In genomic region chr20:45792513-45793118, GRCh38 we compare ENCODE assay signal across 8 cellular contexts. TPM values are rescaled to one million over a fixed set of nuclear protein-coding genes. Genes with fewer than 3 reads are reported as not detected.
DNase-seq lines count a peak whose midpoint lies in the region; ATAC-seq, FAIRE-seq and TF ChIP-seq lines count a peak whose summit lies in the region.

No MANE protein-coding gene starts in this region.

- peaks cover 2% of the 10 kb centered on the region for H3K36me3 ChIP-seq in neural progenitor cell

- peak overlapping the region; percentile 82 for H3K9ac ChIP-seq in neural progenitor cell

- peak overlapping the region; percentile 97 for H3K27ac Mint-ChIP-seq in endothelial cell (ENCODE audit: unreplicated experiment)
- peak overlapping the region; percentile 37 for H3K27ac Mint-ChIP-seq in neural progenitor cell

- TF ChIP-seq CTCF in endothelial cell (IDR thresholded peaks at IDR 0.05; ENCODE audit: unreplicated experiment), result no peak
- no peak for TF ChIP-seq CTCF in neural progenitor cell (IDR thresholded peaks at IDR 0.05)
- TF ChIP-seq CTCF in D721Med (IDR thresholded peaks at IDR 0.05; ENCODE audit: insufficient read depth, missing control alignments), result no peak

- peaks cover 7% of the 10 kb centered on the region for H3K4me1 ChIP-seq in neural progenitor cell

- FAIRE-seq in D721Med (lab: Jason Lieb, UNC), result no peak

- H3K9me3 ChIP-seq in neural progenitor cell (ENCODE audit: low read depth), result no peaks in the 10 kb centered on the region

- DNase-seq in RKO (ENCODE audit: low spot score) (peak; percentile 53), endothelial cell (ENCODE audit: low spot score) (no peak), neural progenitor cell (ENCODE audit: low spot score) (no peak), NCI-H82 treated with DMSO at 0.1 percent for 48 hours (lab: John Stamatoyannopoulos, UW; ENCODE audit: unreplicated experiment) (no peak), NCI-H1105 (lab: John Stamatoyannopoulos, UW) (no peak), D721Med (ENCODE audit: insufficient read length, low spot score) (no peak), occipital lobe (lab: John Stamatoyannopoulos, UW) (no peak)

- H3F3A ChIP-seq in neural progenitor cell (ENCODE audit: low read depth), result no peaks in the 10 kb centered on the region

- H3K27me3 ChIP-seq in neural progenitor cell, result no peaks in the 10 kb centered on the region

- peak; percentile 9 for ATAC-seq in GM21526 (IDR thresholded peaks at IDR 0.05; ENCODE audit: low FRiP score, unreplicated experiment)

- H3K4me3 ChIP-seq in neural progenitor cell, result peak overlapping the region; percentile 87

- peak overlapping the region; percentile 89 for H3K4me2 ChIP-seq in neural progenitor cell

- H3K4me3 Mint-ChIP-seq in endothelial cell (ENCODE audit: unreplicated experiment), result peak overlapping the region; percentile 95
- peak overlapping the region; percentile 98 for H3K4me3 Mint-ChIP-seq in neural progenitor cell

- H3K79me2 ChIP-seq in neural progenitor cell (ENCODE audit: low read depth), result peaks cover 14% of the 10 kb centered on the region

- H3K27me3 Mint-ChIP-seq in endothelial cell (ENCODE audit: unreplicated experiment) (peaks cover 14% of the 10 kb centered on the region), neural progenitor cell (ENCODE audit: insufficient read depth, low read depth) (peaks cover 2% of the 10 kb centered on the region)

- H3K9me3 Mint-ChIP-seq in endothelial cell (ENCODE audit: unreplicated experiment) (no peaks in the 10 kb centered on the region), neural progenitor cell (no peaks in the 10 kb centered on the region)

- peaks cover 7% of the 10 kb centered on the region for H4K20me1 ChIP-seq in neural progenitor cell (ENCODE audit: low read depth)

- H3K4me1 Mint-ChIP-seq in endothelial cell (ENCODE audit: unreplicated experiment), result peaks cover 11% of the 10 kb centered on the region
- peaks cover 9% of the 10 kb centered on the region for H3K4me1 Mint-ChIP-seq in neural progenitor cell

- H3K36me3 Mint-ChIP-seq in endothelial cell (ENCODE audit: low read depth, unreplicated experiment), result peaks cover 27% of the 10 kb centered on the region
- peaks cover 12% of the 10 kb centered on the region for H3K36me3 Mint-ChIP-seq in neural progenitor cell

- H2AFZ ChIP-seq in neural progenitor cell (replicated peaks), result no peak overlapping the region

- no peak overlapping the region for H3K27ac ChIP-seq in neural progenitor cell

RNA-seq across cellular contexts. Expression of gene DNTTIP1, which starts 0.9 kb away (rescaled TPM):
- total RNA-seq in endothelial cell (ENCODE audit: unreplicated experiment) (36.9 TPM), neural progenitor cell (ENCODE audit: low replicate concordance) (23.8 and 26.3 TPM in 2 replicates), occipital lobe (9.2 TPM)

RNA-seq across cellular contexts. Expression of gene WFDC3, which starts 0.9 kb away (rescaled TPM):
- total RNA-seq in endothelial cell (ENCODE audit: unreplicated experiment), result not detected
- total RNA-seq in neural progenitor cell (ENCODE audit: low replicate concordance), result not detected in 2 replicates
- not detected for total RNA-seq in occipital lobe

RNA-seq across cellular contexts. Expression of gene UBE2C, which starts 19.8 kb away (rescaled TPM):
- total RNA-seq in endothelial cell (ENCODE audit: unreplicated experiment) (22.9 TPM), neural progenitor cell (ENCODE audit: low replicate concordance) (325 and 442 TPM in 2 replicates), occipital lobe (6.9 TPM)

RNA-seq across cellular contexts. Expression of gene TNNC2, which starts 34.5 kb away (rescaled TPM):
- not detected for total RNA-seq in endothelial cell (ENCODE audit: unreplicated experiment)
- total RNA-seq in neural progenitor cell (ENCODE audit: low replicate concordance), result 0.81 TPM in 1 of 2 replicates, not detected in the other
- 1.2 TPM for total RNA-seq in occipital lobe

RNA-seq across cellular contexts. Expression of gene SNX21, which starts 41.0 kb away (rescaled TPM):
- total RNA-seq in endothelial cell (ENCODE audit: unreplicated experiment) (11.9 TPM), neural progenitor cell (ENCODE audit: low replicate concordance) (12.2 and 18.9 TPM in 2 replicates), occipital lobe (22.8 TPM)

Comparison
In these comparisons a context has a peak if more than half of its experiments do, and no peak if none do; other contexts are left out.
1. RNA of gene UBE2C, which starts 19.8 kb away (total RNA-seq): 325 to 442 TPM in neural progenitor cell; 22.9 TPM in endothelial cell (single experiment) and 6.9 TPM in occipital lobe (single experiment); every median in the first group is over 10 times any median in the second.